ENCODE assay signal across 8 cellular contexts in genomic region chr1:179293340-179294327, GRCh38. TPM values are rescaled to one million over a fixed set of nuclear protein-coding genes. Genes with fewer than 3 reads are reported as not detected.
A peak's percentile ranks its signal among the peaks of the same experiment; 100 is the strongest.
DNase-seq lines count a peak whose midpoint lies in the region; ATAC-seq and TF ChIP-seq lines count a peak whose summit lies in the region.

Gene SOAT1 (plus strand): TSS chr1:179293797. CDS start chr1:179302685, 8,888 bp downstream.

- no peaks in the 10 kb centered on the region for H3K36me3 Mint-ChIP-seq in CD4-positive, CD25-positive, alpha-beta regulatory T cell
- H3K36me3 Mint-ChIP-seq in activated CD4-positive, alpha-beta memory T cell treated with anti-CD3 and anti-CD28 coated beads, Interleukin-2, amount 10 ng/mL, durations not matched to agents 7 days and 5 days (ENCODE audit: low read depth), result peaks cover 22% of the 10 kb centered on the region

- no peaks in the 10 kb centered on the region for H3K36me3 ChIP-seq in CD4-positive, CD25-positive, alpha-beta regulatory T cell (ENCODE audit: control insufficient read depth, insufficient read depth, low read length)
- no peaks in the 10 kb centered on the region for H3K36me3 ChIP-seq in duodenal mucosa (ENCODE audit: control insufficient read depth in 1 of 2, insufficient read depth in 2 of 2, low read length in 2 of 2)
- no peaks in the 10 kb centered on the region for H3K36me3 ChIP-seq in lower lobe of right lung

- peaks cover 18 to 49% (median 33%) of the 10 kb centered on the region in 4 donors for H3K4me1 Mint-ChIP-seq in CD4-positive, CD25-positive, alpha-beta regulatory T cell
- peaks cover 41% of the 10 kb centered on the region for H3K4me1 Mint-ChIP-seq in activated CD4-positive, alpha-beta memory T cell treated with anti-CD3 and anti-CD28 coated beads, Interleukin-2, amount 10 ng/mL, durations not matched to agents 7 days and 5 days

- POLR2A ChIA-PET in activated CD4-positive, alpha-beta memory T cell treated with anti-CD3 and anti-CD28 coated beads, Interleukin-2, amount 10 ng/mL, durations not matched to agents 7 days and 5 days (lab: Charles Lee), result interaction anchor here (1.1 to 3.1 kb wide), 13 partner anchors 8 to 267 kb away, joined by 3 to 22 read pairs (median 4); partner anchors contain the start of genes ABL2 and AXDND1

- peak; percentile 91 to 95 (median 92) for DNase-seq in CD4-positive, CD25-positive, alpha-beta regulatory T cell
- DNase-seq in NCI-H82 (lab: John Stamatoyannopoulos, UW) (peak; percentile 99), lower lobe of right lung (peak; percentile 96)
- peak; percentile 93 for DNase-seq in activated CD4-positive, alpha-beta memory T cell treated with anti-CD3 and anti-CD28 coated beads, Interleukin-2, amount 10 ng/mL, durations not matched to agents 7 days and 5 days
- DNase-seq in stimulated activated CD4-positive, alpha-beta T cell treated with anti-CD3 and anti-CD28 coated beads, TNF-alpha, amount 100 ng/mL, for 4 hours (ENCODE audit: low read depth in 3 of 3), result peak; percentile 85 to 90 (median 88)

- peak within 1 kb of the TSS; percentile 93 to 98 (median 94) for H3K4me3 Mint-ChIP-seq in CD4-positive, CD25-positive, alpha-beta regulatory T cell
- H3K4me3 Mint-ChIP-seq in activated CD4-positive, alpha-beta memory T cell treated with anti-CD3 and anti-CD28 coated beads, Interleukin-2, amount 10 ng/mL, durations not matched to agents 7 days and 5 days, result peak within 1 kb of the TSS; percentile 95

- TF ChIP-seq CTCF in lower lobe of right lung (IDR thresholded peaks at IDR 0.05), result peak; percentile 34

- peak within 1 kb of the TSS; percentile 90 to 96 (median 94) for H3K27ac Mint-ChIP-seq in CD4-positive, CD25-positive, alpha-beta regulatory T cell
- peak within 1 kb of the TSS; percentile 89 for H3K27ac Mint-ChIP-seq in activated CD4-positive, alpha-beta memory T cell treated with anti-CD3 and anti-CD28 coated beads, Interleukin-2, amount 10 ng/mL, durations not matched to agents 7 days and 5 days

- H3K9me3 Mint-ChIP-seq in CD4-positive, CD25-positive, alpha-beta regulatory T cell, result no peaks in the 10 kb centered on the region
- no peaks in the 10 kb centered on the region for H3K9me3 Mint-ChIP-seq in activated CD4-positive, alpha-beta memory T cell treated with anti-CD3 and anti-CD28 coated beads, Interleukin-2, amount 10 ng/mL, durations not matched to agents 7 days and 5 days

- no peaks in the 10 kb centered on the region for H3K9me3 ChIP-seq in CD4-positive, CD25-positive, alpha-beta regulatory T cell (ENCODE audit: control insufficient read depth in 2 of 2, low read length in 2 of 2)
- H3K9me3 ChIP-seq in duodenal mucosa (ENCODE audit: control insufficient read depth in 1 of 2, low read length in 2 of 2), result no peaks in the 10 kb centered on the region
- H3K9me3 ChIP-seq in lower lobe of right lung, result no peaks in the 10 kb centered on the region

- no peaks in the 10 kb centered on the region for H3K27me3 Mint-ChIP-seq in CD4-positive, CD25-positive, alpha-beta regulatory T cell
- no peaks in the 10 kb centered on the region for H3K27me3 Mint-ChIP-seq in activated CD4-positive, alpha-beta memory T cell treated with anti-CD3 and anti-CD28 coated beads, Interleukin-2, amount 10 ng/mL, durations not matched to agents 7 days and 5 days

- H3K4me3 ChIP-seq in CD4-positive, CD25-positive, alpha-beta regulatory T cell (ENCODE audit: low read depth, low read length), result peak within 1 kb of the TSS; percentile 99
- H3K4me3 ChIP-seq in duodenal mucosa (ENCODE audit: low read depth in 1 of 2, low read length in 2 of 2), result peak within 1 kb of the TSS; percentile 77 to 87
- peak within 1 kb of the TSS; percentile 67 for H3K4me3 ChIP-seq in lower lobe of right lung

- peaks cover 38% of the 10 kb centered on the region for H3K4me1 ChIP-seq in CD4-positive, CD25-positive, alpha-beta regulatory T cell (ENCODE audit: control insufficient read depth, insufficient read depth, low read length, poor library complexity, severe bottlenecking)
- H3K4me1 ChIP-seq in duodenal mucosa (ENCODE audit: control insufficient read depth in 1 of 2, insufficient read depth in 2 of 2, low read length in 2 of 2) (peaks cover 14 to 21% of the 10 kb centered on the region in 2 donors), lower lobe of right lung (peaks cover 32% of the 10 kb centered on the region)

- H3K27me3 ChIP-seq in CD4-positive, CD25-positive, alpha-beta regulatory T cell (ENCODE audit: control insufficient read depth, insufficient read depth, low read length), result no peaks in the 10 kb centered on the region
- H3K27me3 ChIP-seq in duodenal mucosa (ENCODE audit: control insufficient read depth in 1 of 2, insufficient read depth in 2 of 2, low read length in 2 of 2), result no peaks in the 10 kb centered on the region
- no peaks in the 10 kb centered on the region for H3K27me3 ChIP-seq in lower lobe of right lung (ENCODE audit: low read depth)

- intact Hi-C loops in lower lobe of right lung (cut with DNase I), result no loop called here

- CTCF ChIA-PET in activated CD4-positive, alpha-beta memory T cell treated with anti-CD3 and anti-CD28 coated beads, Interleukin-2, amount 10 ng/mL, durations not matched to agents 7 days and 5 days (lab: Charles Lee), result interaction anchor here (0.7 to 3.1 kb wide), 10 partner anchors 28 to 288 kb away, joined by 3 to 33 read pairs (median 4); partner anchors contain the start of gene AXDND1

- peak; percentile 96 to 97 for ATAC-seq in CD4-positive, CD25-positive, alpha-beta regulatory T cell (ENCODE audit: low read depth in 2 of 2)
- ATAC-seq in GM19351 (IDR thresholded peaks at IDR 0.05; ENCODE audit: unreplicated experiment) (peak; percentile 92), HG03521 (IDR thresholded peaks at IDR 0.05; ENCODE audit: unreplicated experiment) (peak; percentile 98), lower lobe of right lung (peak; percentile 98 to 99)

- H3K9ac ChIP-seq in duodenal mucosa (ENCODE audit: low read depth in 1 of 2, low read length in 2 of 2), result peak within 1 kb of the TSS; percentile 66 to 94

- peak within 1 kb of the TSS; percentile 95 for H3K27ac ChIP-seq in CD4-positive, CD25-positive, alpha-beta regulatory T cell (ENCODE audit: insufficient read depth, low read length, poor library complexity, severe bottlenecking)
- H3K27ac ChIP-seq in duodenal mucosa (ENCODE audit: low read depth, low read length) (peak within 1 kb of the TSS; percentile 90), lower lobe of right lung (peak within 1 kb of the TSS; percentile 88)

RNA-seq across cellular contexts. Expression of gene SOAT1, which starts in this region (rescaled TPM):
- total RNA-seq in CD4-positive, CD25-positive, alpha-beta regulatory T cell, result 40.7 TPM
- 100 to 1,000 TPM in 1 of 4 donors, 10 to 100 TPM in 3; 72.0 to 118 (median 85.3) TPM for polyA plus RNA-seq in CD4-positive, CD25-positive, alpha-beta regulatory T cell
- total RNA-seq in activated CD4-positive, alpha-beta memory T cell treated with anti-CD3 and anti-CD28 coated beads, Interleukin-2, amount 10 ng/mL, durations not matched to agents 7 days and 5 days, result 10 to 100 TPM; 55.7 to 58.3 TPM
- total RNA-seq in lower lobe of right lung, result 104 TPM

Comparison
In these comparisons a context has a peak if more than half of its experiments do, and no peak if none do; other contexts are left out.
1. Peak in every context shown above with its lines: DNase-seq, ATAC-seq, H3K4me3 ChIP-seq and H3K27ac ChIP-seq.